In genomic region chr3:155760653-155761052, GRCh38 we compare ENCODE assay signal across 9 cellular contexts. TPM values are rescaled to one million over a fixed set of nuclear protein-coding genes. Genes with fewer than 3 reads are reported as not detected.
"Had no signal": no experiment of that assay in that cellular context is flagged by ENCODE, and none has a peak within 500 bp of the region (broad histone marks: within the 10 kb centered on the region; RNA-seq: fewer than 3 reads in every experiment).

No MANE protein-coding gene starts in this region.

- H3K9me3 ChIP-seq: HAP-1 had no signal

- DNase-seq: GM23248, GOT3, H7, HFFc6 had no signal

- H3K27ac ChIP-seq: GM23248, HL-60 had no signal

- ATAC-seq: HCT116, HepG2 had no signal

- H3K4me3 ChIP-seq: GM23248, HAP-1 had no signal

RNA-seq across cellular contexts. Expression of gene PLCH1, which starts 15.8 kb away (rescaled TPM):
- total RNA-seq: GM23248, HFFc6 had no signal
- polyA plus RNA-seq: GM23248, IgD-negative memory B cell had no signal
